8 cellular contexts compared by ENCODE assay signal in genomic region chr4:1870328-1870577, GRCh38. TPM values are rescaled to one million over a fixed set of nuclear protein-coding genes. Genes with fewer than 3 reads are reported as not detected.
A peak's percentile ranks its signal among the peaks of the same experiment; 100 is the strongest.
DNase-seq lines count a peak whose midpoint lies in the region; ATAC-seq and TF ChIP-seq lines count a peak whose summit lies in the region.

No MANE protein-coding gene starts in this region.

- H2AFZ ChIP-seq in KMS-11 (ENCODE audit: low read depth) (peak overlapping the region; percentile 14; the same call in 1 of the 2 replicates), neural cell (ENCODE audit: low read depth, low read length) (peak overlapping the region; percentile 80)

- H3K4me1 ChIP-seq in Caco-2 (peaks cover 57% of the 10 kb centered on the region), KMS-11 (ENCODE audit: low read depth, poor library complexity, severe bottlenecking) (peaks cover 43% of the 10 kb centered on the region), Peyer's patch (peaks cover 0 to 32% (median 6%) of the 10 kb centered on the region in 4 donors), stomach (peaks cover 22 to 55% (median 42%) of the 10 kb centered on the region in 4 donors)

- peaks cover 8% of the 10 kb centered on the region for H3F3A ChIP-seq in neural cell (ENCODE audit: insufficient read depth, low read length, poor library complexity, severe bottlenecking)

- no peaks in the 10 kb centered on the region for H3K9me3 Mint-ChIP-seq in Caco-2 (ENCODE audit: unreplicated experiment)

- H3K27me3 ChIP-seq in Caco-2 (replicated peaks; ENCODE audit: control insufficient read depth, insufficient read depth, low read length), result no peaks in the 10 kb centered on the region
- no peaks in the 10 kb centered on the region for H3K27me3 ChIP-seq in KMS-11 (ENCODE audit: insufficient read depth, low read depth)
- no peaks in the 10 kb centered on the region for H3K27me3 ChIP-seq in Peyer's patch
- no peaks in the 10 kb centered on the region for H3K27me3 ChIP-seq in neural cell (ENCODE audit: insufficient read depth, low read depth, low read length)
- H3K27me3 ChIP-seq in stomach, result peaks cover 0 to 17% (median 0%) of the 10 kb centered on the region in 3 donors

- H3K36me3 Mint-ChIP-seq in Caco-2 (ENCODE audit: insufficient read depth, unreplicated experiment), result peaks cover 13% of the 10 kb centered on the region

- TF ChIP-seq CTCF in Caco-2 (IDR thresholded peaks at IDR 0.05; ENCODE audit: insufficient read depth in 1 of 2, low read depth in 1 of 2, low read length in 1 of 2, severe bottlenecking in 1 of 2, unreplicated experiment in 1 of 2) (no peak), KMS-11 (conservative IDR thresholded peaks at IDR 0.05; ENCODE audit: low read depth, low read length) (no peak), Peyer's patch (IDR thresholded peaks at IDR 0.05) (no peak), neural cell (IDR thresholded peaks at IDR 0.05; ENCODE audit: poor library complexity, severe bottlenecking) (no peak), stomach (IDR thresholded peaks at IDR 0.05) (no peak)

- H3K27ac ChIP-seq in KMS-11 (peak overlapping the region; percentile 75), Peyer's patch (peak overlapping the region; percentile 97 to 100 (median 100)), neural cell (ENCODE audit: low read length) (peak overlapping the region; percentile 92), stomach (peak overlapping the region; percentile 98 to 100 (median 100))

- no peaks in the 10 kb centered on the region for H3K36me3 ChIP-seq in Caco-2 (ENCODE audit: control insufficient read depth, insufficient read depth, low read length)
- H3K36me3 ChIP-seq in KMS-11 (ENCODE audit: insufficient read depth), result no peaks in the 10 kb centered on the region
- H3K36me3 ChIP-seq in Peyer's patch, result no peaks in the 10 kb centered on the region
- no peaks in the 10 kb centered on the region for H3K36me3 ChIP-seq in neural cell (ENCODE audit: insufficient read depth, low read length)
- no peaks in the 10 kb centered on the region for H3K36me3 ChIP-seq in stomach

- TF ChIP-seq EP300 in neural cell (conservative IDR thresholded peaks at IDR 0.05; ENCODE audit: poor library complexity, severe bottlenecking), result no peak
- TF ChIP-seq EP300 in stomach (IDR thresholded peaks at IDR 0.05), result no peak

- TF ChIP-seq POLR2A in Peyer's patch (IDR thresholded peaks at IDR 0.05), result no peak
- TF ChIP-seq POLR2A in stomach (IDR thresholded peaks at IDR 0.05), result no peak

- H3K4me3 ChIP-seq in Caco-2 (ENCODE audit: low read depth, low read length) (peak overlapping the region; percentile 69), KMS-11 (IDR thresholded peaks at IDR 0.05; ENCODE audit: insufficient read depth, low read depth, low read length) (no peak overlapping the region), Peyer's patch (peak overlapping the region; percentile 71 to 98 (median 88)), neural cell (ENCODE audit: low read length) (peak overlapping the region; percentile 95), stomach (peak overlapping the region; percentile 71 to 81 (median 81))

- peak overlapping the region; percentile 89 for H3K27ac Mint-ChIP-seq in Caco-2 (ENCODE audit: unreplicated experiment)

- no peaks in the 10 kb centered on the region for H3K9me2 ChIP-seq in neural cell (ENCODE audit: insufficient read depth, low read length)

- peaks cover 21% of the 10 kb centered on the region for H3K4me1 Mint-ChIP-seq in Caco-2 (ENCODE audit: low read depth, unreplicated experiment)

- H3K27me3 Mint-ChIP-seq in Caco-2 (ENCODE audit: insufficient read depth, unreplicated experiment), result no peaks in the 10 kb centered on the region

- H4K20me1 ChIP-seq in KMS-11 (ENCODE audit: insufficient read depth) (peaks cover 26% of the 10 kb centered on the region), neural cell (ENCODE audit: insufficient read depth) (peaks cover 6% of the 10 kb centered on the region)

- POLR2A ChIA-PET in Caco-2 (lab: Charles Lee), result interaction anchor here (1.2 to 1.7 kb wide), 2 partner anchors 15 to 158 kb away, joined by 6 to 16 read pairs; partner anchors contain the start of genes LETM1 and SLBP

- no peak for TF ChIP-seq RAD21 in neural cell (conservative IDR thresholded peaks at IDR 0.05)

- CTCF ChIA-PET in Caco-2 (lab: Charles Lee), result no interaction called here

- WGBS in stomach, 5 donors, result 0 to 1% (median 0%) methylated on average over 3 to 22 of the region's 22 CpGs

- no TSS peak for BruUV-seq in Caco-2 (replicated peaks; lab: Mats Ljungman, UMichigan)

- H3K4me2 ChIP-seq in KMS-11, result peak overlapping the region; percentile 50
- H3K4me2 ChIP-seq in neural cell (ENCODE audit: low read length), result peak overlapping the region; percentile 70

- no peaks in the 10 kb centered on the region for H3K9me3 ChIP-seq in Caco-2
- H3K9me3 ChIP-seq in Peyer's patch, result no peaks in the 10 kb centered on the region
- H3K9me3 ChIP-seq in neural cell (ENCODE audit: low read length), result no peaks in the 10 kb centered on the region
- no peaks in the 10 kb centered on the region for H3K9me3 ChIP-seq in stomach

- intact Hi-C loops in Caco-2 (cut with micrococcal nuclease; ENCODE audit: unreplicated experiment), result loop anchor here (2.0 to 5.0 kb wide), 2 partner anchors 29 to 42 kb away; no protein-coding TSS in a partner anchor
- intact Hi-C loops in stomach (cut with DNase I; ENCODE audit: low total_unique reads), result no loop called here

- H3K9ac ChIP-seq in KMS-11 (peak overlapping the region; percentile 74), neural cell (ENCODE audit: low read length) (peak overlapping the region; percentile 91)

- ATAC-seq in GM21717 (IDR thresholded peaks at IDR 0.05; ENCODE audit: unreplicated experiment), result peak; percentile 40

- H3K79me2 ChIP-seq in KMS-11 (ENCODE audit: insufficient read depth, low read depth), result peaks cover 83% of the 10 kb centered on the region
- H3K79me2 ChIP-seq in neural cell (replicated peaks; ENCODE audit: insufficient read depth, low read length), result peaks cover 32% of the 10 kb centered on the region

- H3K4me3 Mint-ChIP-seq in Caco-2 (ENCODE audit: unreplicated experiment), result peak overlapping the region; percentile 93

- DNase-seq in Caco-2 (peak; percentile 89 to 91), Peyer's patch (peak; percentile 90 to 95 (median 95)), fibroblast of the conjunctiva (ENCODE audit: low read depth) (peak; percentile 49), stomach (peak; percentile 92)
- peak; percentile 78 for DNase-seq in activated T-helper 9 cell treated with anti-CD3 and anti-CD28 coated beads, Interleukin-2, amount 50 U/mL, for 16 hours (ENCODE audit: low read depth)

TF ChIP-seq in neural cell, 6 proteins besides CTCF, POLR2A, EP300 and RAD21:
- TF ChIP-seq SMC3 (conservative IDR thresholded peaks at IDR 0.05; ENCODE audit: poor library complexity), result no peak
- TF ChIP-seq TAF1 (IDR thresholded peaks at IDR 0.05; ENCODE audit: low read depth), result no peak
- TF ChIP-seq EZH2 (IDR thresholded peaks at IDR 0.05; ENCODE audit: borderline replicate concordance, insufficient read depth, low read length, poor library complexity, severe bottlenecking), result no peak
- no peak for TF ChIP-seq POLR2AphosphoS5 (IDR thresholded peaks at IDR 0.05)
- TF ChIP-seq MXI1 (conservative IDR thresholded peaks at IDR 0.05; ENCODE audit: poor library complexity, severe bottlenecking), result no peak
- TF ChIP-seq, protein P1, sequence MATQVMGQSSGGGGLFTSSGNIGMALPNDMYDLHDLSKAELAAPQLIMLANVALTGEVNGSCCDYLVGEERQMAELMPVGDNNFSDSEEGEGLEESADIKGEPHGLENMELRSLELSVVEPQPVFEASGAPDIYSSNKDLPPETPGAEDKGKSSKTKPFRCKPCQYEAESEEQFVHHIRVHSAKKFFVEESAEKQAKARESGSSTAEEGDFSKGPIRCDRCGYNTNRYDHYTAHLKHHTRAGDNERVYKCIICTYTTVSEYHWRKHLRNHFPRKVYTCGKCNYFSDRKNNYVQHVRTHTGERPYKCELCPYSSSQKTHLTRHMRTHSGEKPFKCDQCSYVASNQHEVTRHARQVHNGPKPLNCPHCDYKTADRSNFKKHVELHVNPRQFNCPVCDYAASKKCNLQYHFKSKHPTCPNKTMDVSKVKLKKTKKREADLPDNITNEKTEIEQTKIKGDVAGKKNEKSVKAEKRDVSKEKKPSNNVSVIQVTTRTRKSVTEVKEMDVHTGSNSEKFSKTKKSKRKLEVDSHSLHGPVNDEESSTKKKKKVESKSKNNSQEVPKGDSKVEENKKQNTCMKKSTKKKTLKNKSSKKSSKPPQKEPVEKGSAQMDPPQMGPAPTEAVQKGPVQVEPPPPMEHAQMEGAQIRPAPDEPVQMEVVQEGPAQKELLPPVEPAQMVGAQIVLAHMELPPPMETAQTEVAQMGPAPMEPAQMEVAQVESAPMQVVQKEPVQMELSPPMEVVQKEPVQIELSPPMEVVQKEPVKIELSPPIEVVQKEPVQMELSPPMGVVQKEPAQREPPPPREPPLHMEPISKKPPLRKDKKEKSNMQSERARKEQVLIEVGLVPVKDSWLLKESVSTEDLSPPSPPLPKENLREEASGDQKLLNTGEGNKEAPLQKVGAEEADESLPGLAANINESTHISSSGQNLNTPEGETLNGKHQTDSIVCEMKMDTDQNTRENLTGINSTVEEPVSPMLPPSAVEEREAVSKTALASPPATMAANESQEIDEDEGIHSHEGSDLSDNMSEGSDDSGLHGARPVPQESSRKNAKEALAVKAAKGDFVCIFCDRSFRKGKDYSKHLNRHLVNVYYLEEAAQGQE (IDR thresholded peaks at IDR 0.05; ENCODE audit: borderline replicate concordance), result no peak

RNA-seq across cellular contexts. Expression of gene NSD2, which starts 0.9 kb away (rescaled TPM):
- total RNA-seq in Caco-2 (2022) (113 and 122 TPM in 2 replicates), Peyer's patch (100 to 1,000 TPM in 2 of 4 donors, 10 to 100 TPM in 2; 56.0 to 255 (median 98.9) TPM), stomach (100 to 1,000 TPM in 2 of 5 donors, 10 to 100 TPM in 3; 55.6 to 176 (median 66.1) TPM)
- polyA plus RNA-seq in neural cell (51.6 and 52.3 TPM in 2 replicates), stomach (10 to 100 TPM in 1 of 3 donors, 1 to 10 TPM in 2; 4.9 to 10.5 (median 9.4) TPM)
- 172 and 186 TPM in 2 replicates for polyA minus RNA-seq in neural cell

RNA-seq across cellular contexts. Expression of gene LETM1, which starts 14.3 kb away (rescaled TPM):
- 63.9 and 68.9 TPM in 2 replicates for total RNA-seq in Caco-2 (2022)
- total RNA-seq in Peyer's patch, result 100 to 1,000 TPM in 3 of 4 donors, 10 to 100 TPM in 1; 93.3 to 151 (median 121) TPM
- polyA plus RNA-seq in neural cell, result 38.9 and 41.7 TPM in 2 replicates
- 72.2 and 80.6 TPM in 2 replicates for polyA minus RNA-seq in neural cell
- total RNA-seq in stomach, result 100 to 1,000 TPM in 1 of 5 donors, 10 to 100 TPM in 4; 46.4 to 255 (median 58.9) TPM
- 10 to 100 TPM in 2 of 3 donors, 1 to 10 TPM in 1; 5.3 to 12.2 (median 10.3) TPM for polyA plus RNA-seq in stomach
